Comparison of ENCODE assay signal across 18 cellular contexts in genomic region chr4:31051565-31051964, GRCh38.
DNase-seq lines count a peak whose midpoint lies in the region; ATAC-seq and TF ChIP-seq lines count a peak whose summit lies in the region.
"Had no signal": no experiment of that assay in that cellular context is flagged by ENCODE, and none has a peak within 500 bp of the region (broad histone marks: within the 10 kb centered on the region; RNA-seq: fewer than 3 reads in every experiment).

No MANE protein-coding gene starts in this region.

- ATAC-seq in HCT116: peak; percentile 56
- no peak for ATAC-seq in GM21528 (IDR thresholded peaks at IDR 0.05; ENCODE audit: low FRiP score, unreplicated experiment)
- ATAC-seq: GM12878 had no signal

- intact Hi-C loops in HCT116 (cut with micrococcal nuclease) (loop anchor here (5.0 kb wide), 1 partner anchor 186 kb away; no protein-coding TSS in a partner anchor), OCI-LY7 (cut with micrococcal nuclease; ENCODE audit: unreplicated experiment) (no loop called here)

- H3K9ac ChIP-seq in HCT116 (ENCODE audit: low read length): peak overlapping the region; percentile 54

- H3K4me2 ChIP-seq in HCT116 (ENCODE audit: low read length) (peak overlapping the region; percentile 58), OCI-LY7 (ENCODE audit: low read length) (no peak overlapping the region)

- peak; percentile 2; the same call in 1 of the 2 replicates for TF ChIP-seq RAD21 in HCT116 (IDR thresholded peaks at IDR 0.05; ENCODE audit: low read depth)

- no peak for DNase-seq in HCT116 (ENCODE audit: low read depth, low spot score)
- peak; percentile 38 for DNase-seq in amniotic epithelial cell (ENCODE audit: low read depth)
- peak; percentile 11 for DNase-seq in fibroblast of the aortic adventitia (ENCODE audit: low read depth)
- no peak for DNase-seq in GDM1 (lab: John Stamatoyannopoulos, UW)
- DNase-seq in hippocampal formation (lab: John Stamatoyannopoulos, UW): no peak
- no peak for DNase-seq in OCI-LY7 (ENCODE audit: low spot score)
- DNase-seq: ACHN; AML-193; CD4-positive, alpha-beta T cell; DMS153; DMS79; GF-D8; H9; KBM-7 had no signal

- H4K20me1 ChIP-seq in HCT116 (ENCODE audit: insufficient read depth) (no peaks in the 10 kb centered on the region), OCI-LY7 (ENCODE audit: insufficient read depth, low read length) (no peaks in the 10 kb centered on the region)

- RAD21 ChIA-PET in HCT116 (lab: Charles Lee; ENCODE audit: low non-redundant PET in 1 of 2, low total read pairs in 2 of 2, uncharacterized antibody in 2 of 2, unreplicated experiment in 2 of 2): interaction anchor here in 1 of 2 experiments (0.5 kb wide), 1 partner anchor 59 kb away, joined by 3 read pairs; no protein-coding TSS in a partner anchor

- POLR2A ChIA-PET in HCT116 (lab: Charles Lee): interaction anchor here (0.6 to 1.4 kb wide), 5 partner anchors 13 to 184 kb away, joined by 3 read pairs; no protein-coding TSS in a partner anchor
- POLR2A ChIA-PET in OCI-LY7 (lab: Charles Lee): no interaction called here

- H3K9me2 ChIP-seq in HCT116 (ENCODE audit: insufficient read depth): no peaks in the 10 kb centered on the region
- H3K9me2 ChIP-seq in OCI-LY7 (ENCODE audit: insufficient read depth, low read length): no peaks in the 10 kb centered on the region

- H3K36me3 ChIP-seq in HCT116 (ENCODE audit: control insufficient read depth in 1 of 2, insufficient read depth in 2 of 2, low read length in 2 of 2) (no peaks in the 10 kb centered on the region), OCI-LY7 (ENCODE audit: insufficient read depth, low read length) (no peaks in the 10 kb centered on the region)

- CTCF ChIA-PET in HCT116 (lab: Charles Lee): no interaction called here
- CTCF ChIA-PET in OCI-LY7 (lab: Charles Lee; ENCODE audit: unreplicated experiment): no interaction called here

- BruUV-seq in HCT116 (replicated peaks; lab: Mats Ljungman, UMichigan) (no TSS peak), OCI-LY7 (replicated peaks; lab: Mats Ljungman, UMichigan) (no TSS peak)

- TF ChIP-seq CTCF in HCT116 (IDR thresholded peaks at IDR 0.05 in 2 of 3, conservative IDR thresholded peaks at IDR 0.05 in 1 of 3; ENCODE audit: borderline replicate concordance in 1 of 3, insufficient read depth in 1 of 3, low read depth in 2 of 3, low read length in 2 of 3) (no peak), fibroblast of the aortic adventitia (IDR thresholded peaks at IDR 0.05; ENCODE audit: insufficient read depth, low read length) (no peak), OCI-LY7 (conservative IDR thresholded peaks at IDR 0.05; ENCODE audit: low read length) (no peak)

- H3K27me3 ChIP-seq in HCT116 (ENCODE audit: insufficient read depth, low read length): no peaks in the 10 kb centered on the region

- H2AFZ ChIP-seq in HCT116 (ENCODE audit: low read depth, low read length, poor library complexity, severe bottlenecking) (no peak overlapping the region), OCI-LY7 (ENCODE audit: low read length) (no peak overlapping the region)

- H3K79me2 ChIP-seq in HCT116 (ENCODE audit: insufficient read depth, low read length) (peaks cover 95% of the 10 kb centered on the region), OCI-LY7 (ENCODE audit: insufficient read depth, low read depth, low read length) (no peaks in the 10 kb centered on the region)

- H3K4me3 ChIP-seq in HCT116 (replicated peaks in 1 of 2; ENCODE audit: low read depth in 1 of 2, low read length in 2 of 2) (no peak overlapping the region), fibroblast of the aortic adventitia (ENCODE audit: low read depth, low read length) (no peak overlapping the region), OCI-LY7 (ENCODE audit: low read depth, low read length, poor library complexity, severe bottlenecking) (no peak overlapping the region)
- H3K4me3 ChIP-seq: GM12878 had no signal

- H3K9me3 ChIP-seq in HCT116 (ENCODE audit: control insufficient read depth in 1 of 2, insufficient read depth in 1 of 2, low read depth in 1 of 2, low read length in 2 of 2) (no peaks in the 10 kb centered on the region), OCI-LY7 (ENCODE audit: low read length) (no peaks in the 10 kb centered on the region)

- H3K4me1 ChIP-seq in HCT116 (ENCODE audit: control insufficient read depth in 1 of 2, insufficient read depth in 2 of 2, low read length in 2 of 2) (peaks cover 90 to 97% of the 10 kb centered on the region in 2 experiments), OCI-LY7 (ENCODE audit: insufficient read depth, low read length, poor library complexity, severe bottlenecking) (no peaks in the 10 kb centered on the region)

- H3K27ac ChIP-seq in HCT116 (ENCODE audit: low read depth, low read length) (peak overlapping the region; percentile 86), OCI-LY7 (ENCODE audit: low read depth, low read length, poor library complexity, severe bottlenecking) (no peak overlapping the region)
- H3K27ac ChIP-seq: C4-2B, HL-60 had no signal

- no peak for TF ChIP-seq POLR2A in HCT116 (IDR thresholded peaks at IDR 0.05; ENCODE audit: borderline replicate concordance, extremely low read depth, insufficient read depth, insufficient read length)

TF ChIP-seq in HCT116, 20 proteins besides CTCF, POLR2A, EP300 and RAD21:
- TF ChIP-seq EZH2phosphoT487 (IDR thresholded peaks at IDR 0.05; ENCODE audit: borderline replicate concordance) (no peak), EGR1 (IDR thresholded peaks at IDR 0.05; ENCODE audit: low read depth) (no peak), JUND (IDR thresholded peaks at IDR 0.05) (no peak; the same call in 1 of the 2 replicates), SP1 (IDR thresholded peaks at IDR 0.05; ENCODE audit: low read depth) (no peak), ELF1 (IDR thresholded peaks at IDR 0.05; ENCODE audit: borderline replicate concordance, low read depth) (no peak), CEBPB (IDR thresholded peaks at IDR 0.05; ENCODE audit: low read depth) (no peak), ATF3 (IDR thresholded peaks at IDR 0.05) (no peak), MAX (IDR thresholded peaks at IDR 0.05) (no peak), TCF7L2 (IDR thresholded peaks at IDR 0.05; ENCODE audit: borderline replicate concordance, extremely low read depth, insufficient read depth, insufficient read length) (no peak), ZBTB33 (IDR thresholded peaks at IDR 0.05; ENCODE audit: extremely low read depth, insufficient replicate concordance, low read length) (no peak), FOSL1 (IDR thresholded peaks at IDR 0.05; ENCODE audit: low read depth) (no peak), ZNF274 (IDR thresholded peaks at IDR 0.05; ENCODE audit: low read depth, low read length) (no peak), SRF (IDR thresholded peaks at IDR 0.05; ENCODE audit: low read depth) (no peak), ZFX (IDR thresholded peaks at IDR 0.05) (no peak), CBX3 (IDR thresholded peaks at IDR 0.05; ENCODE audit: low read depth) (no peak), YY1 (IDR thresholded peaks at IDR 0.05; ENCODE audit: extremely low read depth, insufficient replicate concordance, low read depth, low read length) (no peak), POLR2AphosphoS5 (IDR thresholded peaks at IDR 0.05; ENCODE audit: low read depth, low read length) (no peak), EZH2 (IDR thresholded peaks at IDR 0.05) (no peak)

Comparison
In these comparisons a context has a peak if more than half of its experiments do, and no peak if none do; other contexts are left out.
1. DNase-seq: peak in amniotic epithelial cell (single experiment) and fibroblast of the aortic adventitia (single experiment); none in HCT116 (single experiment), GDM1 (single experiment), hippocampal formation (0 of 2) and OCI-LY7 (single experiment).